Comparison of ENCODE assay signal across 8 cellular contexts in the genomic region with DNA sequence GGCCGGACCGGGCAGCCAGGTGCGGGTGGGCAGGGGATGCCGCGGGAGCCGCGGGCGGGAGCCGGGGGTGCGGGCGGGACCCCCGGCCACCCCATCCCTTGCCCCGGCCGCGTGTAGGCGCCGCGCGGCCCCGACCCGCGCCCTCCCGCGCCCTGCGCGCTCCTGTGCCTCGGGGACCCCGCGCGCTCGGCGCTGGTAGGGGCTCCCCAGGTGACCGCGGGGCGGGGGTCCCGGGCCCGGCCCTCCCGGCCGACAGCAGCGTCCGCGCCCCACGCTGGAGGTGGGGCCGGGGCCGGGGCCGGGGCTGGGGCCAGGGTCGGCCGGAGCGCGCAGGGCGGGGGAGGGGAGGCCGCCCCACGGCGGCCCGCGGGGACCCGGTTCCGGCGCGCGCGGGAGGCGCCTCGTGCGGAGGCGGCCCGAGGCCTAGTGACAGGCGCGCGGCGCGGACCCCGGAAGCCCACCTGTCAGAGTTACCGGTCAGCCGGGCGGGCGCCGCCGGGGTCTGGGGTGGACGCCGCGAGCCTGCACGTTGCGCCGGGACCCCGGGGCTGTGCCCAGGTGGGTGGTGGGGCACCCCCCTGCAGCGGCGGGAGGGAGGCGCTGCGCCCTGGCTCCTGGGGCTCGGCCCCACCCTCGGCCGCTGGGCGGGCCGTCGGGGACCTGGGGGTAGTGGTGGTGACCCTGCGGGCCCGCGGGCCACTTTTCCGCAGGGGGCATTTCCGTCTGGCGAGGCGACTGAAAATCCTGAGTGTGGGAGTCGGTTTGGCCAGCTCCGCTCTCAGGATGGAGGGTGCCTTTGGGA. TPM values are rescaled to one million over a fixed set of nuclear protein-coding genes. Genes with fewer than 3 reads are reported as not detected.
A peak's percentile ranks its signal among the peaks of the same experiment; 100 is the strongest.
DNase-seq lines count a peak whose midpoint lies in the region; ATAC-seq and TF ChIP-seq lines count a peak whose summit lies in the region.

No MANE protein-coding gene starts in this region.

- TF ChIP-seq CTCF in DND-41 (IDR thresholded peaks at IDR 0.05; ENCODE audit: borderline replicate concordance, extremely low read depth, low read length, poor library complexity, severe bottlenecking) = peak; percentile 6
- no peak for TF ChIP-seq CTCF in heart left ventricle (IDR thresholded peaks at IDR 0.05)

- H3K27ac ChIP-seq in DND-41 (ENCODE audit: low read length) = peak overlapping the region; percentile 82
- H3K27ac ChIP-seq in heart left ventricle = no peak overlapping the region

- H3K9ac ChIP-seq in DND-41 (ENCODE audit: low read depth, low read length) = peak overlapping the region; percentile 93

- H3K4me2 ChIP-seq in DND-41 (ENCODE audit: insufficient read depth, low read length) = peak overlapping the region; percentile 92

- H3K36me3 ChIP-seq in DND-41 (ENCODE audit: insufficient read depth, low read length) (peaks cover 47% of the 10 kb centered on the region), heart left ventricle (peaks cover 0 to 24% (median 4%) of the 10 kb centered on the region in 9 donors)

- H3K4me3 ChIP-seq in DND-41 (ENCODE audit: low read depth in 1 of 2, low read length in 2 of 2) (peak overlapping the region; percentile 61 to 85; a peak in 3 of 4 replicates), heart left ventricle (peak overlapping the region; percentile 43 to 76 (median 56))

- no peak for TF ChIP-seq POLR2A in heart left ventricle (IDR thresholded peaks at IDR 0.05)

- H3K79me2 ChIP-seq in DND-41 (ENCODE audit: insufficient read depth, low read length) = peaks cover 58% of the 10 kb centered on the region

- H3K9me3 ChIP-seq in DND-41 (ENCODE audit: insufficient read depth, low read length, severe bottlenecking) = no peaks in the 10 kb centered on the region
- H3K9me3 ChIP-seq in heart left ventricle = no peaks in the 10 kb centered on the region

- H3K27me3 ChIP-seq in DND-41 (ENCODE audit: insufficient read depth, low read length, poor library complexity) (no peaks in the 10 kb centered on the region), heart left ventricle (no peaks in the 10 kb centered on the region)

- DNase-seq in DND-41 (peak; percentile 36), HT1080 (ENCODE audit: low read depth) (peak; percentile 35), heart left ventricle (peak in 3 of 5 donors; percentile 7 to 64 (median 25)), retina (peak; percentile 20), NCI-H2081 treated with DMSO at 0.1 percent for 48 hours (lab: John Stamatoyannopoulos, UW) (no peak), NCI-H510A treated with DMSO at 0.1 percent for 48 hours (lab: John Stamatoyannopoulos, UW) (no peak)
- DNase-seq in activated T-cell treated with anti-CD3 and anti-CD28 coated beads, Interleukin-2, amount 50 U/mL, for 48 hours = peak; percentile 47 to 63

- ATAC-seq in DND-41 (ENCODE audit: insufficient read depth, low read depth) (peak; percentile 12; the same call in 2 of the 3 replicates), GM21390 (IDR thresholded peaks at IDR 0.05; ENCODE audit: unreplicated experiment) (peak; percentile 47), heart left ventricle (peak in 1 of 4 donors; percentile 2)

- peaks cover 43% of the 10 kb centered on the region for H4K20me1 ChIP-seq in DND-41 (ENCODE audit: insufficient read depth, low read length)

- intact Hi-C loops in heart left ventricle (cut with DNase I) = no loop called here

- H2AFZ ChIP-seq in DND-41 (ENCODE audit: low read depth, low read length) = peak overlapping the region; percentile 58; the same call in 1 of the 2 replicates

- 1 to 4% (median 2%) methylated on average over 14 to 105 of the region's 105 CpGs for WGBS in heart left ventricle, 4 donors

- H3K4me1 ChIP-seq in DND-41 (ENCODE audit: insufficient read depth, low read length) = peaks cover 52% of the 10 kb centered on the region
- peaks cover 0 to 28% (median 8%) of the 10 kb centered on the region in 12 donors for H3K4me1 ChIP-seq in heart left ventricle

RNA-seq across cellular contexts. Expression of a gene that starts 0.5 kb away (rescaled TPM):
- total RNA-seq in HT1080 (2014; rRNA removed; shearing (Covaris generic)) = 148 and 182 TPM in 2 replicates
- 196 and 227 TPM in 2 replicates for polyA plus RNA-seq in HT1080 (2015; cell fraction: cytosol; rRNA removed)
- 95.2 and 119 TPM in 2 replicates for polyA plus RNA-seq in HT1080 (2015; cell fraction: nucleus; rRNA removed)
- total RNA-seq in heart left ventricle = 10 to 100 TPM; 39.7 to 50.3 (median 45.8) TPM
- polyA plus RNA-seq in heart left ventricle = 10 to 100 TPM; 19.7 to 30.4 TPM

Comparison
In these comparisons a context has a peak if more than half of its experiments do, and no peak if none do; other contexts are left out.
1. DNase-seq: peak in DND-41 (single experiment), HT1080 (single experiment), activated T-cell treated with anti-CD3 and anti-CD28 coated beads, Interleukin-2, amount 50 U/mL, for 48 hours (2 of 2), heart left ventricle (3 of 5) and retina (single experiment); none in NCI-H2081 treated with DMSO at 0.1 percent for 48 hours (single experiment) and NCI-H510A treated with DMSO at 0.1 percent for 48 hours (single experiment).